5 cellular contexts compared by ENCODE assay signal in genomic region chr1:55556378-55556777, GRCh38.
"Had no signal": no experiment of that assay in that cellular context is flagged by ENCODE, and none has a peak within 500 bp of the region (broad histone marks: within the 10 kb centered on the region; RNA-seq: fewer than 3 reads in every experiment).

No MANE protein-coding gene starts in this region.

- H3K4me3 ChIP-seq: GM23338, K562 had no signal

- H3K4me1 Mint-ChIP-seq: GM23338, H9 had no signal

- H3K9me3 Mint-ChIP-seq: GM23338, H9 had no signal

- DNase-seq: H9, HCEC 1CT, IMR-90 had no signal

- H3K4me3 Mint-ChIP-seq: GM23338, H9 had no signal

- ATAC-seq: GM23338, K562 had no signal

- H3K27ac Mint-ChIP-seq: GM23338 had no signal
